Comparison of ENCODE assay signal across 20 cellular contexts in genomic region chr7:37694208-37695080, GRCh38. TPM values are rescaled to one million over a fixed set of nuclear protein-coding genes. Genes with fewer than 3 reads are reported as not detected.
DNase-seq lines count a peak whose midpoint lies in the region; ATAC-seq and TF ChIP-seq lines count a peak whose summit lies in the region.
"Had no signal": no experiment of that assay in that cellular context is flagged by ENCODE, and none has a peak within 500 bp of the region (broad histone marks: within the 10 kb centered on the region; RNA-seq: fewer than 3 reads in every experiment).

No MANE protein-coding gene starts in this region.

- H3K23ac ChIP-seq in neuronal stem cell (ENCODE audit: low read depth, low read length, poor library complexity) = no peak overlapping the region

- peak overlapping the region; percentile 87 for H2AFZ ChIP-seq in neuronal stem cell (ENCODE audit: low read length)
- H2AFZ ChIP-seq: GM23248 had no signal

- H4K8ac ChIP-seq in neuronal stem cell (ENCODE audit: low read depth, low read length) = peak overlapping the region; percentile 30

- no peak overlapping the region for H2AK5ac ChIP-seq in neuronal stem cell (ENCODE audit: low read depth, low read length)

- H2BK5ac ChIP-seq in neuronal stem cell (ENCODE audit: low read length) = peak overlapping the region; percentile 20

- H3K27me3 ChIP-seq in neuronal stem cell (ENCODE audit: control insufficient read depth in 3 of 3, insufficient read depth in 3 of 3, low read depth in 1 of 3, low read length in 3 of 3) = no peaks in the 10 kb centered on the region
- H3K27me3 ChIP-seq: ascending aorta, MG63, vagina had no signal

- DNase-seq in GM10266 (ENCODE audit: extremely low spot score) = no peak
- DNase-seq in NOMO-1 (lab: John Stamatoyannopoulos, UW; ENCODE audit: unreplicated experiment in 2 of 2) = peak; percentile 90 to 92
- DNase-seq in epithelial cell of esophagus (ENCODE audit: low read depth) = peak; percentile 92
- DNase-seq in neuronal stem cell (ENCODE audit: low spot score) = peak; percentile 15
- no peak for DNase-seq in NCI-H2196 (lab: John Stamatoyannopoulos, UW; ENCODE audit: unreplicated experiment)
- DNase-seq in G401 (ENCODE audit: low spot score) = no peak
- DNase-seq in NK-92 treated with Interleukin-12 subunit alpha and Interleukin-12 subunit beta, amount 100 ng/mL, for 24 hours (lab: John Stamatoyannopoulos, UW) = no peak
- DNase-seq: activated CD4-positive, alpha-beta T cell treated with anti-CD3 and anti-CD28 coated beads, Interleukin-2, amount 50 U/mL, for 48 hours; CD4-positive, alpha-beta T cell; foreskin melanocyte; GM23248; islet precursor cell; MG63; NCI-H446 treated with DMSO at 0.1 percent for 48 hours; stimulated activated CD4-positive, alpha-beta T cell treated with anti-CD3 and anti-CD28 coated beads, Interleukin-2, amount 100 ng/mL, for 48 hours; stimulated activated naive B cell treated with anti-CD40 and anti-IgM and Interleukin-4, amounts not matched to agents 10 μg/mL and 1 μg/mL and 100 μg/mL, for 72 hours had no signal

- peak overlapping the region; percentile 33 for H2BK15ac ChIP-seq in neuronal stem cell (ENCODE audit: low read length)

- TF ChIP-seq CTCF in GM10266 (IDR thresholded peaks at IDR 0.05; ENCODE audit: control insufficient read depth, insufficient read depth, low read depth, missing control alignments) (peak; percentile 6), epithelial cell of esophagus (IDR thresholded peaks at IDR 0.05; ENCODE audit: insufficient read depth, low read depth, low read length, missing control alignments) (peak; percentile 49)

- no peak overlapping the region for H2BK12ac ChIP-seq in neuronal stem cell (ENCODE audit: low read length)

- H3K14ac ChIP-seq in neuronal stem cell (ENCODE audit: low read length) = no peak overlapping the region

- H3K9ac ChIP-seq in neuronal stem cell (ENCODE audit: low read depth, low read length, poor library complexity) = no peak overlapping the region
- H3K9ac ChIP-seq: GM23248 had no signal

- H3K9me3 ChIP-seq in neuronal stem cell (replicated peaks in 1 of 2; ENCODE audit: control insufficient read depth in 2 of 2, insufficient read depth in 1 of 2, low read depth in 1 of 2, low read length in 2 of 2) = no peaks in the 10 kb centered on the region
- H3K9me3 ChIP-seq: ascending aorta, MG63, vagina had no signal

- H3K4me2 ChIP-seq in neuronal stem cell (ENCODE audit: insufficient read depth, low read length, poor library complexity, severe bottlenecking) = no peak overlapping the region

- no peak overlapping the region for H3K4ac ChIP-seq in neuronal stem cell (ENCODE audit: low read length)

- H3K27ac ChIP-seq in neuronal stem cell (replicated peaks; ENCODE audit: low read length) = peak overlapping the region; percentile 60
- H3K27ac ChIP-seq: ascending aorta, GM23248, vagina had no signal

- H2BK120ac ChIP-seq in neuronal stem cell (ENCODE audit: low read depth, low read length) = no peak overlapping the region

- no peaks in the 10 kb centered on the region for H3K79me1 ChIP-seq in neuronal stem cell (ENCODE audit: low read depth, low read length)

- H3K36me3 ChIP-seq in neuronal stem cell (replicated peaks in 1 of 2; ENCODE audit: control insufficient read depth in 2 of 2, insufficient read depth in 2 of 2, low read length in 2 of 2) = no peaks in the 10 kb centered on the region
- H3K36me3 ChIP-seq: ascending aorta, MG63, vagina had no signal

- in situ Hi-C loops in G401 (cut with HindIII; ENCODE audit: low sequenced_read_pairs) = no loop called here

- no CpG with 5 or more reads among the region's 4 CpGs for WGBS in neuronal stem cell (ENCODE audit: extremely low coverage in 2 of 2, insufficient read length in 2 of 2, insufficient replicate concordance in 1 of 2), 2 donors

- peak overlapping the region; percentile 83 for H3K18ac ChIP-seq in neuronal stem cell (ENCODE audit: low read length)

- no peak overlapping the region for H4K91ac ChIP-seq in neuronal stem cell (ENCODE audit: low read depth, low read length, poor library complexity)

- ATAC-seq in GM21447 (IDR thresholded peaks at IDR 0.05; ENCODE audit: unreplicated experiment) = no peak
- ATAC-seq: stimulated activated naive B cell treated with anti-CD40 and anti-IgM and Interleukin-4, amounts not matched to agents 10 μg/mL and 1 μg/mL and 100 μg/mL, for 72 hours had no signal

- peaks cover 12 to 13% of the 10 kb centered on the region in 2 donors for H3K4me1 ChIP-seq in neuronal stem cell (ENCODE audit: control insufficient read depth in 2 of 2, insufficient read depth in 1 of 2, low read depth in 1 of 2, low read length in 2 of 2)
- H3K4me1 ChIP-seq: ascending aorta, vagina had no signal

- no peak overlapping the region for H3K4me3 ChIP-seq in epithelial cell of esophagus (ENCODE audit: low read length)
- H3K4me3 ChIP-seq in neuronal stem cell (ENCODE audit: low read length in 2 of 2) = no peak overlapping the region
- H3K4me3 ChIP-seq: ascending aorta, GM23248, MG63, vagina had no signal

RNA-seq across cellular contexts. Expression of gene GPR141, which starts 10.9 kb away (rescaled TPM):
- not detected for polyA plus RNA-seq in neuronal stem cell (2013, experiment 1 of 2)
- not detected for polyA plus RNA-seq in neuronal stem cell (2013, experiment 2 of 2)
- not detected in 2 replicates for total RNA-seq in G401 (2014; rRNA removed; shearing (Covaris generic))
- total RNA-seq: ascending aorta; CD4-positive, alpha-beta T cell; GM23248; renal cortical epithelial cell; vagina had no signal
- polyA plus RNA-seq: GM23248 had no signal

Comparison
In these comparisons a context has a peak if more than half of its experiments do, and no peak if none do; other contexts are left out.
1. DNase-seq: peak in NOMO-1 (2 of 2), epithelial cell of esophagus (single experiment) and neuronal stem cell (single experiment); none in GM10266 (single experiment), NCI-H2196 (single experiment), G401 (single experiment) and NK-92 treated with Interleukin-12 subunit alpha and Interleukin-12 subunit beta, amount 100 ng/mL, for 24 hours (single experiment).